Comparison of ENCODE assay signal across 8 cellular contexts in the genomic region with DNA sequence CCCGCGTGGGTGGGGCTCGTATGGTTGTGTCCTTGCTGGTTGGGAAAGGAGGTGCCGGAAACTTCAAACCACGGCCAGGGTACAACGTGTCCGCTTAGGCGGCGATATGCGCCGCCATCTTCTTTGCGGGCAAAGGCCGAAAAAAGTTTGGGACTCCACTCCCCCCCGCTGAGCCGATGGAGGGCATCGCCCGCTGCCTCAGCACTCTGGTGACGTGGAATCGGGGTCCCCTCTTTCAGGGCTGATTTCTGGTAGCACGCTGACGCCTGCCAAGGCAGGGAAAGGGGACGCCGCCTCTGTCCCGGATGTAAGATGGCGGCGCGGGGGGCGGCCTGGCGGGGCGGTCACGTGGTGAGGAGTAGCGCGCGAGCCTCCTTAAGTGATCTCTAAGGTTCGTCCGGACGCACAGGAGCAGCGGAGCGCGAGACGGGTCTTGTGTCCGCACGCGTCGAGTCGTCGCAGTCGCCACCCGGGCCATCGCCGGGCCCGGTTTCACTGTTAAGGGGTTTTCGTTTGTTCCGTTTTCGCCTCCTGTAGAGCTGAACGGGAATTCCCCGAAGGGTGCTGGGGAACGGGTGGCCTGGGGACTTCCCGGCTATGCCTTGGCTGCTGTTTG.
A peak's percentile ranks its signal among the peaks of the same experiment; 100 is the strongest.
DNase-seq lines count a peak whose midpoint lies in the region; ATAC-seq, FAIRE-seq and TF ChIP-seq lines count a peak whose summit lies in the region.

No MANE protein-coding gene starts in this region.

- H3K9me3 ChIP-seq in adrenal gland (replicated peaks in 1 of 3): no peaks in the 10 kb centered on the region

- H3K36me3 Mint-ChIP-seq in progenitor cell of endocrine pancreas (ENCODE audit: insufficient read depth): no peaks in the 10 kb centered on the region

- peak overlapping the region; percentile 56 to 80 (median 66) for H3K4me3 ChIP-seq in adrenal gland

- TF ChIP-seq POLR2A in GM12892 (IDR thresholded peaks at IDR 0.05; ENCODE audit: low read depth, low read length) (peak; percentile 83), adrenal gland (IDR thresholded peaks at IDR 0.05) (peak; percentile 15 to 16)

- no peaks in the 10 kb centered on the region for H3K9me3 Mint-ChIP-seq in progenitor cell of endocrine pancreas (ENCODE audit: low read depth)

- no peaks in the 10 kb centered on the region for H3K27me3 Mint-ChIP-seq in progenitor cell of endocrine pancreas

- H3K27me3 ChIP-seq in adrenal gland: no peaks in the 10 kb centered on the region

- H3K4me1 Mint-ChIP-seq in progenitor cell of endocrine pancreas (ENCODE audit: low read depth): peaks cover 27% of the 10 kb centered on the region

- intact Hi-C loops in adrenal gland (cut with DNase I): no loop called here
- intact Hi-C loops in left cardiac atrium (cut with DNase I): loop anchor here in 1 of 2 donors (2.0 kb wide), 1 partner anchor 192 kb away; no protein-coding TSS in a partner anchor

- ATAC-seq in HG02840 (IDR thresholded peaks at IDR 0.05; ENCODE audit: low FRiP score, unreplicated experiment) (peak; percentile 73), left cardiac atrium (peak; percentile 90 to 91)

- peak; percentile 51 for DNase-seq in GM12892 (ENCODE audit: insufficient read length)
- DNase-seq in NCI-H1436 (lab: John Stamatoyannopoulos, UW): peak; percentile 86
- peak; percentile 90 for DNase-seq in SW480 (ENCODE audit: low spot score)
- peak; percentile 85 to 95 (median 92) for DNase-seq in adrenal gland
- DNase-seq in left cardiac atrium: peak; percentile 95
- DNase-seq in progenitor cell of endocrine pancreas (ENCODE audit: low spot score, unreplicated experiment): peak; percentile 72
- peak; percentile 91 for DNase-seq in ureter (ENCODE audit: low spot score)

- TF ChIP-seq CTCF in adrenal gland (IDR thresholded peaks at IDR 0.05) (no peak), progenitor cell of endocrine pancreas (IDR thresholded peaks at IDR 0.05; ENCODE audit: unreplicated experiment) (no peak)

- FAIRE-seq in GM12892 (lab: Jason Lieb, UNC): no peak

- no peaks in the 10 kb centered on the region for H3K36me3 ChIP-seq in adrenal gland (replicated peaks in 1 of 2)

- H3K4me3 Mint-ChIP-seq in progenitor cell of endocrine pancreas (ENCODE audit: low read depth): peak overlapping the region; percentile 89

- H3K27ac ChIP-seq in adrenal gland: peak overlapping the region; percentile 91 to 100 (median 97)

- 0 to 1% (median 1%) methylated on average over 32 to 59 of the region's 59 CpGs for WGBS in adrenal gland, 4 donors

- peaks cover 6 to 26% of the 10 kb centered on the region in 2 donors for H3K4me1 ChIP-seq in adrenal gland (replicated peaks in 1 of 2)

- peak overlapping the region; percentile 100 for H3K27ac Mint-ChIP-seq in progenitor cell of endocrine pancreas

Comparison
In these comparisons a context has a peak if more than half of its experiments do, and no peak if none do; other contexts are left out.
1. Peak in every context shown above with its lines: DNase-seq, ATAC-seq, H3K4me3 ChIP-seq and H3K27ac ChIP-seq.